In genomic region chrX:107571296-107571998, GRCh38 we compare ENCODE assay signal across 10 cellular contexts. TPM values are rescaled to one million over a fixed set of nuclear protein-coding genes. Genes with fewer than 3 reads are reported as not detected.
A peak's percentile ranks its signal among the peaks of the same experiment; 100 is the strongest.
DNase-seq lines count a peak whose midpoint lies in the region; ATAC-seq and TF ChIP-seq lines count a peak whose summit lies in the region.
"Had no signal": no experiment of that assay in that cellular context is flagged by ENCODE, and none has a peak within 500 bp of the region (broad histone marks: within the 10 kb centered on the region; RNA-seq: fewer than 3 reads in every experiment).

No MANE protein-coding gene starts in this region.

- intact Hi-C loops in mammary epithelial cell (cut with micrococcal nuclease): loop anchor here (5.0 kb wide), 1 partner anchor 56 kb away; the partner anchor contains the start of gene PRPS1
- intact Hi-C loops in lower lobe of right lung (cut with DNase I): no loop called here
- intact Hi-C loops in left ventricle myocardium superior (cut with micrococcal nuclease): no loop called here

- no peaks in the 10 kb centered on the region for H3K27me3 ChIP-seq in mammary epithelial cell (ENCODE audit: insufficient read depth, low read length)
- H3K27me3 ChIP-seq in lower lobe of right lung (ENCODE audit: low read depth): no peaks in the 10 kb centered on the region
- no peaks in the 10 kb centered on the region for H3K27me3 ChIP-seq in endodermal cell (ENCODE audit: control insufficient read depth, insufficient read depth, low read length, poor library complexity, severe bottlenecking)

- H3K9me3 Mint-ChIP-seq in activated T-cell treated with anti-CD3 and anti-CD28 coated beads, Interleukin-2, amount 50 U/mL, for 4 hours: no peaks in the 10 kb centered on the region
- peaks cover 40% of the 10 kb centered on the region for H3K9me3 Mint-ChIP-seq in endodermal cell

- H3K27ac ChIP-seq in mammary epithelial cell (ENCODE audit: insufficient read depth, low read depth, low read length) (peak overlapping the region; percentile 48), lower lobe of right lung (no peak overlapping the region), endodermal cell (ENCODE audit: low read depth, low read length) (no peak overlapping the region)

- peak overlapping the region; percentile 28 for H2AFZ ChIP-seq in mammary epithelial cell (ENCODE audit: low read depth, low read length)

- in situ Hi-C loops in mammary epithelial cell (cut with MboI; ENCODE audit: low sequenced_read_pairs in 2 of 2): no loop called here

- H3K4me1 Mint-ChIP-seq in activated T-cell treated with anti-CD3 and anti-CD28 coated beads, Interleukin-2, amount 50 U/mL, for 4 hours (ENCODE audit: low read depth): no peaks in the 10 kb centered on the region
- peaks cover 8% of the 10 kb centered on the region for H3K4me1 Mint-ChIP-seq in endodermal cell

- H3K4me1 ChIP-seq in mammary epithelial cell (ENCODE audit: insufficient read depth, low read length) (peaks cover 28% of the 10 kb centered on the region), lower lobe of right lung (no peaks in the 10 kb centered on the region), endodermal cell (ENCODE audit: control insufficient read depth, insufficient read depth, low read length) (no peaks in the 10 kb centered on the region)

- H3K4me3 ChIP-seq in mammary epithelial cell (replicated peaks in 1 of 3; ENCODE audit: insufficient read depth in 1 of 3, low read depth in 2 of 3, low read length in 3 of 3): no peak overlapping the region
- no peak overlapping the region for H3K4me3 ChIP-seq in lower lobe of right lung
- H3K4me3 ChIP-seq in endodermal cell (ENCODE audit: low read length): no peak overlapping the region

- H3K27me3 Mint-ChIP-seq in activated T-cell treated with anti-CD3 and anti-CD28 coated beads, Interleukin-2, amount 50 U/mL, for 4 hours (ENCODE audit: low read depth): peaks cover 2% of the 10 kb centered on the region
- H3K27me3 Mint-ChIP-seq in endodermal cell (ENCODE audit: insufficient read depth): no peaks in the 10 kb centered on the region

- H4K20me1 ChIP-seq in mammary epithelial cell (ENCODE audit: insufficient read depth, low read length): no peaks in the 10 kb centered on the region

- TF ChIP-seq CTCF in mammary epithelial cell (conservative IDR thresholded peaks at IDR 0.05 in 1 of 2, IDR thresholded peaks at IDR 0.05 in 1 of 2; ENCODE audit: extremely low read depth in 1 of 2, insufficient read depth in 1 of 2, low read depth in 1 of 2, low read length in 2 of 2) (no peak), lower lobe of right lung (IDR thresholded peaks at IDR 0.05) (no peak), endodermal cell (conservative IDR thresholded peaks at IDR 0.05) (no peak)

- H3K4me2 ChIP-seq in mammary epithelial cell (ENCODE audit: insufficient read depth, low read depth, low read length): peak overlapping the region; percentile 27

- CTCF ChIA-PET in mammary epithelial cell (lab: Charles Lee; ENCODE audit: low non-redundant PET): interaction anchor here (0.6 to 1.0 kb wide), 2 partner anchors 206 to 398 kb away, joined by 3 to 4 read pairs; partner anchors contain the start of gene NCBP2L

- H3K4me3 Mint-ChIP-seq in activated T-cell treated with anti-CD3 and anti-CD28 coated beads, Interleukin-2, amount 50 U/mL, for 4 hours: no peak overlapping the region
- H3K4me3 Mint-ChIP-seq in endodermal cell: no peak overlapping the region

- H3K27ac Mint-ChIP-seq in endodermal cell: no peak overlapping the region

- ATAC-seq in lower lobe of right lung (no peak), left ventricle myocardium superior (no peak)
- ATAC-seq in activated T-cell treated with anti-CD3 and anti-CD28 coated beads, Interleukin-2, amount 50 U/mL, for 4 hours: no peak
- ATAC-seq: left lobe of liver had no signal

- no peaks in the 10 kb centered on the region for H3K36me3 Mint-ChIP-seq in activated T-cell treated with anti-CD3 and anti-CD28 coated beads, Interleukin-2, amount 50 U/mL, for 4 hours (ENCODE audit: insufficient read depth)
- H3K36me3 Mint-ChIP-seq in endodermal cell (ENCODE audit: low read depth): no peaks in the 10 kb centered on the region

- no peak overlapping the region for H3K9ac ChIP-seq in mammary epithelial cell (ENCODE audit: insufficient read depth, low read length)
- H3K9ac ChIP-seq in endodermal cell (ENCODE audit: extremely low read depth, low read length, poor library complexity, severe bottlenecking): no peak overlapping the region

- H3K79me2 ChIP-seq in mammary epithelial cell (ENCODE audit: insufficient read depth, low read length): no peaks in the 10 kb centered on the region

- peaks cover 4% of the 10 kb centered on the region for H3K9me3 ChIP-seq in mammary epithelial cell (replicated peaks; ENCODE audit: insufficient read depth, low read length)
- no peaks in the 10 kb centered on the region for H3K9me3 ChIP-seq in lower lobe of right lung
- H3K9me3 ChIP-seq in endodermal cell (ENCODE audit: control insufficient read depth, low read length): no peaks in the 10 kb centered on the region

- WGBS in mammary epithelial cell (ENCODE audit: low coverage, missing lambda C conversion rate): 11% methylated on average over 9 of the region's 9 CpGs
- WGBS in endodermal cell (ENCODE audit: insufficient coverage in 1 of 2, insufficient read length in 1 of 2), 2 experiments: 50 to 88% methylated on average over 1 to 5 of the region's 9 CpGs

- no peaks in the 10 kb centered on the region for H3K36me3 ChIP-seq in mammary epithelial cell (ENCODE audit: insufficient read depth, low read length)
- no peaks in the 10 kb centered on the region for H3K36me3 ChIP-seq in lower lobe of right lung
- H3K36me3 ChIP-seq in endodermal cell (ENCODE audit: control insufficient read depth, insufficient read depth, low read length): no peaks in the 10 kb centered on the region

- DNase-seq in Ammon's horn (ENCODE audit: low spot score): peak; percentile 7
- peak; percentile 66 for DNase-seq in HS-27A (ENCODE audit: low read depth)
- DNase-seq in mammary epithelial cell: peak; percentile 92
- peak; percentile 26 for DNase-seq in medulla oblongata (ENCODE audit: extremely low spot score)
- DNase-seq in lower lobe of right lung: no peak
- no peak for DNase-seq in left ventricle myocardium superior
- DNase-seq in activated T-cell treated with anti-CD3 and anti-CD28 coated beads, Interleukin-2, amount 50 U/mL, for 4 hours: no peak
- no peak for DNase-seq in endodermal cell
- DNase-seq: NCI-H1694 had no signal

- dilution Hi-C loops in mammary epithelial cell (cut with HindIII; ENCODE audit: low sequenced_read_pairs): no loop called here

- no TSS peak for BruUV-seq in mammary epithelial cell (replicated peaks; lab: Mats Ljungman, UMichigan)

RNA-seq across cellular contexts. Expression of gene PRPS1, which starts 56.9 kb away (rescaled TPM):
- total RNA-seq in mammary epithelial cell (10 to 100 TPM; 23.2 to 34.1 TPM), lower lobe of right lung (26.9 TPM), left ventricle myocardium superior (27.4 TPM), endodermal cell (10 to 100 TPM; 51.6 to 62.7 TPM)
- polyA plus RNA-seq in mammary epithelial cell: 34.6 TPM
- polyA minus RNA-seq in mammary epithelial cell: 42.5 TPM
- 100 to 1,000 TPM; 151 to 154 (median 153) TPM for total RNA-seq in activated T-cell treated with anti-CD3 and anti-CD28 coated beads, Interleukin-2, amount 50 U/mL, for 4 hours
- polyA plus RNA-seq in endodermal cell (2013, experiment 1 of 2): 54.2 TPM
- polyA plus RNA-seq in endodermal cell (2013, experiment 2 of 2): 51.2 TPM

Comparison
In these comparisons a context has a peak if more than half of its experiments do, and no peak if none do; other contexts are left out.
1. DNase-seq: peak in Ammon's horn (single experiment), HS-27A (single experiment), mammary epithelial cell (single experiment) and medulla oblongata (single experiment); none in lower lobe of right lung (single experiment), left ventricle myocardium superior (single experiment), activated T-cell treated with anti-CD3 and anti-CD28 coated beads, Interleukin-2, amount 50 U/mL, for 4 hours (single experiment) and endodermal cell (single experiment).